ENCODE assay signal across 21 cellular contexts in genomic region chr7:25386311-25386744, GRCh38.
A peak's percentile ranks its signal among the peaks of the same experiment; 100 is the strongest.
DNase-seq lines count a peak whose midpoint lies in the region; ATAC-seq and TF ChIP-seq lines count a peak whose summit lies in the region.
"Had no signal": no experiment of that assay in that cellular context is flagged by ENCODE, and none has a peak within 500 bp of the region (broad histone marks: within the 10 kb centered on the region; RNA-seq: fewer than 3 reads in every experiment).

No MANE protein-coding gene starts in this region.

- peaks cover 11% of the 10 kb centered on the region for H3K4me1 ChIP-seq in left ventricle myocardium inferior
- H3K4me1 ChIP-seq: psoas muscle had no signal

- DNase-seq in DMS 273 (lab: John Stamatoyannopoulos, UW; ENCODE audit: unreplicated experiment) (peak; percentile 61), DMS 273 treated with DMSO at 0.1 percent for 48 hours (lab: John Stamatoyannopoulos, UW) (no peak), left ventricle myocardium inferior (no peak), putamen (ENCODE audit: low spot score) (peak; percentile 63), T-helper 2 cell (no peak)
- DNase-seq: activated CD8-positive, alpha-beta T cell treated with anti-CD3 and anti-CD28 coated beads, Interleukin-2, amount 10 ng/mL, durations not matched to agents 7 days and 5 days; activated gamma-delta T cell; CD4-positive, CD25-positive, alpha-beta regulatory T cell; effector memory CD4-positive, alpha-beta T cell; H7; NCI-H345; psoas muscle; stimulated activated CD8-positive, alpha-beta memory T cell treated with anti-CD3 and anti-CD28 coated beads, Interleukin-4, amount 100 ng/mL, for 48 hours; stimulated activated naive CD8-positive, alpha-beta T cell treated with anti-CD3 and anti-CD28 coated beads, Interleukin-15, amount 100 ng/mL, for 72 hours had no signal

- no peak overlapping the region for H3K4me3 ChIP-seq in left ventricle myocardium inferior
- H3K4me3 ChIP-seq: psoas muscle, thyroid gland had no signal

- TF ChIP-seq CTCF in VCaP (conservative IDR thresholded peaks at IDR 0.05) (no peak), left ventricle myocardium inferior (IDR thresholded peaks at IDR 0.05; ENCODE audit: borderline replicate concordance) (no peak)

- ATAC-seq in HG02840 (IDR thresholded peaks at IDR 0.05; ENCODE audit: low FRiP score, unreplicated experiment) (no peak), HG03039 (IDR thresholded peaks at IDR 0.05; ENCODE audit: unreplicated experiment) (no peak)
- ATAC-seq: activated CD8-positive, alpha-beta T cell treated with anti-CD3 and anti-CD28 coated beads, Interleukin-2, amount 10 ng/mL, durations not matched to agents 7 days and 5 days; psoas muscle; SK-N-SH treated with all-trans-retinoic acid at 6 μM for 48 hours; stimulated activated naive CD8-positive, alpha-beta T cell treated with anti-CD3 and anti-CD28 coated beads, Interleukin-15, amount 100 ng/mL, for 72 hours had no signal

- intact Hi-C loops in left ventricle myocardium inferior (cut with micrococcal nuclease), result loop anchor here (5.0 kb wide), 1 partner anchor 124 kb away; no protein-coding TSS in a partner anchor

- peaks cover 17% of the 10 kb centered on the region for H3K27me3 ChIP-seq in left ventricle myocardium inferior (ENCODE audit: low read depth)
- H3K27me3 ChIP-seq: thyroid gland had no signal

- H3K27ac ChIP-seq in VCaP, result peak overlapping the region; percentile 95
- peak overlapping the region; percentile 32 for H3K27ac ChIP-seq in left ventricle myocardium inferior (replicated peaks)
- H3K27ac ChIP-seq: 22Rv1, neutrophil, psoas muscle had no signal

- no peaks in the 10 kb centered on the region for H3K9me3 ChIP-seq in left ventricle myocardium inferior (replicated peaks)
- H3K9me3 ChIP-seq: neutrophil, psoas muscle, thyroid gland had no signal

- no peaks in the 10 kb centered on the region for H3K36me3 ChIP-seq in left ventricle myocardium inferior
- H3K36me3 ChIP-seq: neutrophil, thyroid gland had no signal

Comparison
In these comparisons a context has a peak if more than half of its experiments do, and no peak if none do; other contexts are left out.
1. DNase-seq: peak in DMS 273 (single experiment) and putamen (single experiment); none in DMS 273 treated with DMSO at 0.1 percent for 48 hours (single experiment), left ventricle myocardium inferior (single experiment) and T-helper 2 cell (0 of 5).